Comparison of ENCODE assay signal across 19 cellular contexts in the genomic region with DNA sequence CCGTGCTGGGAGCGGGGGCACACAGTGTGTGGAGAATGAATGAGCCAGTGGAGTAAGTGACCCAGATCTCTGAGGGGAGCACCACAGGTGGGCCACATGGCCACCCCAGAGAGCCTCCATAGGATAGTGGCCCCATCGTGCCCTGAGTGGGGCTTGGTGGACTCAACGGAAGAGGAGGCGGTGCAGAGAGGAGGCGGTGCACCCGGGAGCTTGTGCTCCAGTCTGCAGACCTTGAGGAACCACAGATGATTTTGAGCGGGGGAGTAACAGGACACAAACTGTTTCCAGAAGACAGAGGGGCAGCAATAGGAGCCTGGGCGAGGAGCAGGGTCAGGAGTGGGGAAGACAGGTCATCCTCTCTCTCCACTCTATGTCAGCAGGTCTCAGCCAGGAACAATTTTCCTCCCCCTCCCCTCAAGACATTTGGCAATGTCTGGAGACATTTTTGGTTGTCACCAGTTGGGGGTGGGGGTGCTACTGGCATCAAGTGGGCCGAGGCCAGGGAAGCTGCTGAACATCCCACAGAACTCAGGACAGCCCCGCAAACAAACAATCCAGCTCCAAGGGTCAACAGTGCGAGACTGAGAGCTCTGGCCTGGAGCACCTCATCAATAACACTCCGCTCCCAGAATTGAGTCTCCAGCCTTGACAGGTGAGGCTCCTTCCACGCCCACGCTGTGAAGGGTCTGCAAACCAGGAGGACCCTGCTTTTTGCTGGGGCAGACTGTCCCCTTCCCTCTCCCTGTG.
DNase-seq lines count a peak whose midpoint lies in the region; ATAC-seq and TF ChIP-seq lines count a peak whose summit lies in the region.
"Had no signal": no experiment of that assay in that cellular context is flagged by ENCODE, and none has a peak within 500 bp of the region (broad histone marks: within the 10 kb centered on the region; RNA-seq: fewer than 3 reads in every experiment).

No MANE protein-coding gene starts in this region.

- H3K14ac ChIP-seq in IMR-90 (replicated peaks; ENCODE audit: low read depth, low read length) (no peak overlapping the region), mesenchymal stem cell (ENCODE audit: low read length in 2 of 2) (peak overlapping the region in 1 of 2 experiments; percentile 78)

- H3K4me3 ChIP-seq in IMR-90 (ENCODE audit: insufficient read depth, low read depth, low read length) (no peak overlapping the region), mesenchymal stem cell (ENCODE audit: insufficient read depth in 1 of 2, low read depth in 1 of 2, low read length in 2 of 2) (no peak overlapping the region), sigmoid colon (no peak overlapping the region)
- H3K4me3 ChIP-seq: SJSA1 had no signal

- POLR2A ChIA-PET in IMR-90 (lab: Charles Lee; ENCODE audit: unreplicated experiment) = no interaction called here

- dilution Hi-C loops in IMR-90 (cut with HindIII; ENCODE audit: low sequenced_read_pairs, unreplicated experiment) = no loop called here

- H4K20me1 ChIP-seq in IMR-90 (ENCODE audit: insufficient read depth, low read length) = no peaks in the 10 kb centered on the region

- H3K18ac ChIP-seq in IMR-90 (ENCODE audit: low read depth, low read length) (no peak overlapping the region), mesenchymal stem cell (ENCODE audit: low read depth in 1 of 2, low read length in 2 of 2) (peak overlapping the region in 1 of 2 experiments; percentile 13)

- H3K4me1 ChIP-seq in IMR-90 (ENCODE audit: control insufficient read depth, insufficient read depth, low read length) (peaks cover 13% of the 10 kb centered on the region), mesenchymal stem cell (ENCODE audit: control insufficient read depth, insufficient read depth, low read depth, low read length) (no peaks in the 10 kb centered on the region), sigmoid colon (peaks cover 0 to 83% (median 71%) of the 10 kb centered on the region in 4 donors)

- no peak overlapping the region for H3K4me3 Mint-ChIP-seq in T-helper 17 cell

- H3K36me3 Mint-ChIP-seq in T-helper 17 cell (ENCODE audit: low read depth) = no peaks in the 10 kb centered on the region

- no peak for ATAC-seq in IMR-90 (ENCODE audit: low read depth)
- no peak for ATAC-seq in T-helper 17 cell
- ATAC-seq: Right ventricle myocardium inferior had no signal

- DNase-seq in IMR-90 = no peak
- DNase-seq in T-helper 17 cell = no peak
- DNase-seq in mesenchymal stem cell = no peak
- DNase-seq in sigmoid colon = peak; percentile 48
- DNase-seq in NCI-H2171 treated with DMSO at 0.1 percent for 48 hours (lab: John Stamatoyannopoulos, UW) = no peak
- DNase-seq in D341Med (ENCODE audit: low spot score) = no peak
- DNase-seq in nucleus accumbens (lab: John Stamatoyannopoulos, UW) = no peak
- DNase-seq: DMS53, GOT3, Karpas-422, NCI-H1105, NCI-H146, NCI-H1930, NCI-H2107, NCI-H446, NCI-H524 treated with DMSO at 0.1 percent for 48 hours, NCI-H774 had no signal

- WGBS in IMR-90 (ENCODE audit: extremely low coverage in 2 of 2, insufficient read length in 1 of 2), 2 experiments = 83% methylated on average over 7 of the region's 15 CpGs; no CpG with 5 or more reads in 1 of the 2 experiments
- WGBS in mesenchymal stem cell = 81% methylated on average over 14 of the region's 15 CpGs
- 85 to 87% methylated on average over 15 of the region's 15 CpGs for WGBS in sigmoid colon, 2 donors

- H3K23ac ChIP-seq in IMR-90 (ENCODE audit: low read depth, low read length) (no peak overlapping the region), mesenchymal stem cell (ENCODE audit: low read length in 2 of 2) (peak overlapping the region in 1 of 2 experiments; percentile 2)

- TF ChIP-seq POLR2A in IMR-90 (IDR thresholded peaks at IDR 0.05; ENCODE audit: low read depth, low read length) = no peak
- no peak for TF ChIP-seq POLR2A in sigmoid colon (IDR thresholded peaks at IDR 0.05)

- H3K27ac ChIP-seq in IMR-90 (ENCODE audit: insufficient read depth, low read length) (no peak overlapping the region), mesenchymal stem cell (ENCODE audit: low read length, poor library complexity, severe bottlenecking) (no peak overlapping the region), sigmoid colon (peak overlapping the region in 1 of 4 donors; percentile 40)
- H3K27ac ChIP-seq: SJSA1 had no signal

- H3K36me3 ChIP-seq in IMR-90 (ENCODE audit: control insufficient read depth, insufficient read depth, low read length) = no peaks in the 10 kb centered on the region
- no peaks in the 10 kb centered on the region for H3K36me3 ChIP-seq in mesenchymal stem cell (ENCODE audit: control insufficient read depth in 1 of 2, insufficient read depth in 2 of 2, low read depth in 1 of 2, low read length in 2 of 2)
- no peaks in the 10 kb centered on the region for H3K36me3 ChIP-seq in sigmoid colon
- H3K36me3 ChIP-seq: SJSA1 had no signal

- H2AFZ ChIP-seq in IMR-90 (replicated peaks; ENCODE audit: low read length, poor library complexity) (no peak overlapping the region), mesenchymal stem cell (ENCODE audit: low read depth, low read length) (no peak overlapping the region)

- CTCF ChIA-PET in IMR-90 (lab: Yijun Ruan, JAX) = interaction anchor here (0.7 to 1.4 kb wide), 3 partner anchors 295 to 1423 kb away, joined by 3 to 4 read pairs (median 3); no protein-coding TSS in a partner anchor

- no peak for TF ChIP-seq CTCF in IMR-90 (conservative IDR thresholded peaks at IDR 0.05; ENCODE audit: low read depth, low read length)
- TF ChIP-seq CTCF in sigmoid colon (IDR thresholded peaks at IDR 0.05) = no peak

- peaks cover 2% of the 10 kb centered on the region for H3K4me1 Mint-ChIP-seq in T-helper 17 cell

- peaks cover 47% of the 10 kb centered on the region for H3K27me3 Mint-ChIP-seq in T-helper 17 cell

- H3K27ac Mint-ChIP-seq in T-helper 17 cell = peak overlapping the region; percentile 16

- H2AK5ac ChIP-seq in IMR-90 (ENCODE audit: low read depth, low read length) = peak overlapping the region; percentile 15; the same call in 1 of the 2 replicates
- no peak overlapping the region for H2AK5ac ChIP-seq in mesenchymal stem cell (ENCODE audit: low read length, severe bottlenecking)

- H2AK9ac ChIP-seq in IMR-90 (replicated peaks; ENCODE audit: low read depth, low read length, poor library complexity) = no peak overlapping the region

- H4K91ac ChIP-seq in IMR-90 (ENCODE audit: insufficient read depth, low read depth, low read length) = no peak overlapping the region
- no peak overlapping the region for H4K91ac ChIP-seq in mesenchymal stem cell (ENCODE audit: low read length)

- H3K4me2 ChIP-seq in IMR-90 (ENCODE audit: low read depth, low read length) (no peak overlapping the region), mesenchymal stem cell (ENCODE audit: low read length, poor library complexity, severe bottlenecking) (no peak overlapping the region)

- no peak overlapping the region; the same call in 1 of the 2 replicates for H4K5ac ChIP-seq in IMR-90 (ENCODE audit: low read depth, low read length)

- H3K9me3 ChIP-seq in IMR-90 (ENCODE audit: control insufficient read depth, insufficient read depth, low read length) (no peaks in the 10 kb centered on the region), T-helper 17 cell (ENCODE audit: control insufficient read depth, low read length, poor library complexity, severe bottlenecking) (no peaks in the 10 kb centered on the region), mesenchymal stem cell (ENCODE audit: control insufficient read depth, low read length) (no peaks in the 10 kb centered on the region), sigmoid colon (no peaks in the 10 kb centered on the region)
- H3K9me3 ChIP-seq: SJSA1 had no signal

- H2BK20ac ChIP-seq in IMR-90 (ENCODE audit: low read depth, low read length) = no peak overlapping the region

- no peak for TF ChIP-seq RAD21 in IMR-90 (IDR thresholded peaks at IDR 0.05; ENCODE audit: low read length)

- in situ Hi-C loops in IMR-90 (cut with MboI; ENCODE audit: low sequenced_read_pairs) = loop anchor here (5.0 to 25.0 kb wide), 4 partner anchors 185 to 623 kb away; a partner anchor contains a TSS

- peaks cover 0 to 2% of the 10 kb centered on the region in 2 experiments; a peak in 1 of 4 replicates for H3K79me1 ChIP-seq in IMR-90 (ENCODE audit: low read depth in 1 of 2, low read length in 2 of 2)
- H3K79me1 ChIP-seq in mesenchymal stem cell (replicated peaks; ENCODE audit: low read length, poor library complexity, severe bottlenecking) = no peaks in the 10 kb centered on the region

- H3K9me1 ChIP-seq in IMR-90 (ENCODE audit: insufficient read depth, low read length) = peaks cover 7% of the 10 kb centered on the region

- H3K56ac ChIP-seq in IMR-90 (ENCODE audit: extremely low read depth, insufficient read depth, low read length) = no peak overlapping the region

- H2BK12ac ChIP-seq in mesenchymal stem cell (ENCODE audit: low read length in 2 of 2) = peak overlapping the region; percentile 34 to 82

- no peak overlapping the region for H4K8ac ChIP-seq in IMR-90 (ENCODE audit: low read depth in 2 of 2, low read length in 2 of 2)
- H4K8ac ChIP-seq in mesenchymal stem cell (ENCODE audit: low read length) = no peak overlapping the region

- no peaks in the 10 kb centered on the region for H3K27me3 ChIP-seq in IMR-90 (ENCODE audit: control insufficient read depth, insufficient read depth, low read length)
- peaks cover 12 to 26% of the 10 kb centered on the region in 2 experiments for H3K27me3 ChIP-seq in mesenchymal stem cell (ENCODE audit: control insufficient read depth in 1 of 2, insufficient read depth in 1 of 2, low read length in 2 of 2)
- H3K27me3 ChIP-seq in sigmoid colon = no peaks in the 10 kb centered on the region
- H3K27me3 ChIP-seq: SJSA1 had no signal

- H2BK15ac ChIP-seq in IMR-90 (ENCODE audit: low read depth, low read length) (no peak overlapping the region), mesenchymal stem cell (ENCODE audit: low read depth, poor library complexity, severe bottlenecking) (no peak overlapping the region)

- H3K4ac ChIP-seq in IMR-90 (ENCODE audit: low read depth, low read length) (no peak overlapping the region), mesenchymal stem cell (ENCODE audit: low read depth in 1 of 2, low read length in 2 of 2) (peak overlapping the region in 1 of 2 experiments; percentile 24)

- H3K9ac ChIP-seq in IMR-90 (ENCODE audit: low read depth, low read length) (no peak overlapping the region), mesenchymal stem cell (ENCODE audit: low read length) (no peak overlapping the region)

- H2BK5ac ChIP-seq in IMR-90 (ENCODE audit: low read depth, low read length, poor library complexity, severe bottlenecking) (no peak overlapping the region), mesenchymal stem cell (ENCODE audit: low read depth, low read length, poor library complexity, severe bottlenecking) (no peak overlapping the region)

- no peak for TF ChIP-seq EP300 in sigmoid colon (IDR thresholded peaks at IDR 0.05)

- intact Hi-C loops in IMR-90 (cut with micrococcal nuclease) = loop anchor here (10.0 kb wide), 3 partner anchors 435 to 995 kb away; a partner anchor contains a TSS
- intact Hi-C loops in sigmoid colon (cut with DNase I) = loop anchor here (5.0 to 10.0 kb wide), 6 partner anchors 48 to 1145 kb away; a partner anchor contains a TSS

- H2BK120ac ChIP-seq in IMR-90 (ENCODE audit: low read depth, low read length) (no peak overlapping the region), mesenchymal stem cell (ENCODE audit: low read depth, low read length) (no peak overlapping the region)

- BruUV-seq in IMR-90 (replicated peaks; lab: Mats Ljungman, UMichigan) = no TSS peak
